22 cellular contexts compared by ENCODE assay signal in the genomic region with DNA sequence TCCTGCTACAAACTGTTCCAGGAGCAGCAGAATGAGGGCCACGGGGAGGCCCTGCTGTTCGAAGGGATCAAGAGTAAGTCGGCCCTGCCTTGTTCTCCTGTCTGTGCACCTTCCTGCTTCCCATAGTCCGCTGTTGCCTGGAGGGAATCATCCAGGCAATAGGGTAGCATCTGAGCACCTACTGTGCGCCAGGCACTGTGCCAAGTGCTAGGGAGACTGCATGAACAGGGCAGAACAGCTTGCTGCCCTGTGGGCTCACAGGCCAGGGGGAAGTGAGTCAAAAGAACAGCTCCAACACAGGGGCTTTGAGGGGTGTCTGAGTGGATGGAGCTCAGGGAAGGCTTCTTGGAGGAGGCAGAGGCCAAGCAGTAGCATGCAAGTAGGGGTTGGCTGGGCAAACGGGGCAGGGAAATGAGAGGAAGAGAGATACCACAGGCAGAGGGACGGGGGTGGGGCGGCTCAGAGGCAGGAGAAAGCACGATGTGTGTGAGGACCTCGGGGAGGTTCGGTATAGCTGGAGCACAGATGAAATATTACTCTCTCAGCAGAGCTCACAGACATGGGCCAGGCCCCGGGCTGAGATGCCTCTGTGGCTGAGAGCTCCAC. TPM values are rescaled to one million over a fixed set of nuclear protein-coding genes. Genes with fewer than 3 reads are reported as not detected.
DNase-seq lines count a peak whose midpoint lies in the region; ATAC-seq and TF ChIP-seq lines count a peak whose summit lies in the region.
"Had no signal": no experiment of that assay in that cellular context is flagged by ENCODE, and none has a peak within 500 bp of the region (broad histone marks: within the 10 kb centered on the region; RNA-seq: fewer than 3 reads in every experiment).

No MANE protein-coding gene starts in this region.

- H3K79me1 ChIP-seq in mesendoderm (ENCODE audit: low read length) = no peaks in the 10 kb centered on the region

- H3K4me3 ChIP-seq in GM23338 (no peak overlapping the region), mesendoderm (ENCODE audit: low read length) (no peak overlapping the region)
- H3K4me3 ChIP-seq: gastroesophageal sphincter, mucosa of descending colon, SJSA1 had no signal

- peak overlapping the region; percentile 59 for H2AFZ ChIP-seq in GM23338

- H3K4me1 ChIP-seq in GM23338 (ENCODE audit: insufficient read depth) = no peaks in the 10 kb centered on the region
- H3K4me1 ChIP-seq in mesendoderm (ENCODE audit: control insufficient read depth, low read depth, low read length) = no peaks in the 10 kb centered on the region
- H3K4me1 ChIP-seq: gastroesophageal sphincter, SJSA1 had no signal

- H3K4me2 ChIP-seq in GM23338 (no peak overlapping the region), mesendoderm (ENCODE audit: low read length) (no peak overlapping the region)

- H3K9me2 ChIP-seq in GM23338 (ENCODE audit: insufficient read depth) = no peaks in the 10 kb centered on the region

- no peak overlapping the region for H3K56ac ChIP-seq in mesendoderm (ENCODE audit: low read length)

- H2BK120ac ChIP-seq in mesendoderm (ENCODE audit: low read depth, low read length) = no peak overlapping the region

- ATAC-seq in GM23338 = no peak
- ATAC-seq: gastroesophageal sphincter, left lobe of liver, mucosa of descending colon had no signal

- no peak overlapping the region for H3K27ac ChIP-seq in GM23338 (ENCODE audit: low read depth)
- no peak overlapping the region for H3K27ac ChIP-seq in mesendoderm (ENCODE audit: low read depth, low read length)
- H3K27ac ChIP-seq: epithelial cell of prostate, gastroesophageal sphincter, HL-60, SJSA1 had no signal

- H3K4ac ChIP-seq in mesendoderm (ENCODE audit: low read depth, low read length) = no peak overlapping the region

- H2BK15ac ChIP-seq in mesendoderm (replicated peaks; ENCODE audit: low read depth) = no peak overlapping the region

- H3K79me2 ChIP-seq in GM23338 (replicated peaks; ENCODE audit: insufficient read depth) (no peaks in the 10 kb centered on the region), mesendoderm (ENCODE audit: control insufficient read depth, insufficient read depth, low read length) (no peaks in the 10 kb centered on the region)

- H3K27me3 Mint-ChIP-seq in CD14-positive monocyte (ENCODE audit: low read depth in 3 of 3) (peaks cover 0 to 3% (median 1%) of the 10 kb centered on the region in 3 donors), GM23338 (ENCODE audit: insufficient read depth, low read depth, poor library complexity) (peaks cover 10% of the 10 kb centered on the region), endothelial cell (ENCODE audit: unreplicated experiment) (peaks cover 6% of the 10 kb centered on the region)

- no peaks in the 10 kb centered on the region for H3F3A ChIP-seq in GM23338 (replicated peaks; ENCODE audit: low read depth)

- no peaks in the 10 kb centered on the region for H3K27me3 ChIP-seq in GM23338 (ENCODE audit: insufficient read depth)
- no peaks in the 10 kb centered on the region for H3K27me3 ChIP-seq in mesendoderm (ENCODE audit: insufficient read depth, low read length, poor library complexity)
- H3K27me3 ChIP-seq: SJSA1 had no signal

- no peak overlapping the region for H2AK5ac ChIP-seq in mesendoderm (ENCODE audit: low read length)

- H3K27ac Mint-ChIP-seq in CD14-positive monocyte (peak overlapping the region in 6 of 7 donors; percentile 26 to 89 (median 59)), GM23338 (no peak overlapping the region), endothelial cell (ENCODE audit: unreplicated experiment) (no peak overlapping the region)
- H3K27ac Mint-ChIP-seq: brain, type B pancreatic cell had no signal

- no peak for DNase-seq in CD14-positive monocyte (ENCODE audit: low spot score)
- no peak for DNase-seq in GM23338 (ENCODE audit: low spot score)
- DNase-seq in activated T-cell treated with anti-CD3 and anti-CD28 coated beads, Interleukin-2, amount 50 U/mL, for 48 hours = peak; percentile 26 to 27
- DNase-seq in mesendoderm = no peak
- DNase-seq in middle frontal gyrus (ENCODE audit: extremely low spot score, low spot score) = no peak
- DNase-seq in endothelial cell (ENCODE audit: low spot score) = no peak
- DNase-seq in RPMI8226 = no peak
- no peak for DNase-seq in NCI-H748 (lab: John Stamatoyannopoulos, UW; ENCODE audit: unreplicated experiment)
- DNase-seq: activated gamma-delta T cell, AML-193, cortex of kidney, mucosa of descending colon, NCI-H1092, NCI-H526 had no signal

- H4K20me1 ChIP-seq in GM23338 (replicated peaks; ENCODE audit: insufficient read depth) = no peaks in the 10 kb centered on the region; the same call in 1 of the 2 replicates

- H3K4me1 Mint-ChIP-seq in CD14-positive monocyte (peaks cover 1% of the 10 kb centered on the region), GM23338 (peaks cover 7% of the 10 kb centered on the region; the same call in 2 of the 3 replicates), endothelial cell (ENCODE audit: unreplicated experiment) (no peaks in the 10 kb centered on the region)
- H3K4me1 Mint-ChIP-seq: brain had no signal

- H3K9me3 Mint-ChIP-seq in CD14-positive monocyte (no peaks in the 10 kb centered on the region), GM23338 (no peaks in the 10 kb centered on the region; the same call in 2 of the 3 replicates), endothelial cell (ENCODE audit: unreplicated experiment) (no peaks in the 10 kb centered on the region)
- H3K9me3 Mint-ChIP-seq: type B pancreatic cell had no signal

- H3K36me3 Mint-ChIP-seq in CD14-positive monocyte (peaks cover 81 to 95% of the 10 kb centered on the region in 2 donors), GM23338 (ENCODE audit: low read depth) (no peaks in the 10 kb centered on the region), endothelial cell (ENCODE audit: low read depth, unreplicated experiment) (no peaks in the 10 kb centered on the region)
- H3K36me3 Mint-ChIP-seq: brain, type B pancreatic cell had no signal

- WGBS in mesendoderm (ENCODE audit: extremely low coverage, insufficient coverage, low lambda C conversion rate) = no CpG with 5 or more reads among the region's 12 CpGs

- no peak overlapping the region for H4K5ac ChIP-seq in mesendoderm (ENCODE audit: low read length)

- no peak overlapping the region for H3K9ac ChIP-seq in mesendoderm (ENCODE audit: low read length)

- intact Hi-C loops in CD14-positive monocyte (cut with micrococcal nuclease) = no loop called here

- H3K4me3 Mint-ChIP-seq in CD14-positive monocyte (no peak overlapping the region), GM23338 (no peak overlapping the region), endothelial cell (ENCODE audit: unreplicated experiment) (no peak overlapping the region)
- H3K4me3 Mint-ChIP-seq: brain, type B pancreatic cell had no signal

- H3K23ac ChIP-seq in mesendoderm (ENCODE audit: low read length) = peak overlapping the region; percentile 48

- H2BK5ac ChIP-seq in mesendoderm (ENCODE audit: low read length) = no peak overlapping the region

- H3K36me3 ChIP-seq in GM23338 (ENCODE audit: insufficient read depth) (no peaks in the 10 kb centered on the region), mesendoderm (ENCODE audit: control insufficient read depth, insufficient read depth, low read length) (no peaks in the 10 kb centered on the region)
- H3K36me3 ChIP-seq: gastroesophageal sphincter, SJSA1 had no signal

- no peak overlapping the region for H3K18ac ChIP-seq in mesendoderm (ENCODE audit: low read length)

- H4K8ac ChIP-seq in mesendoderm (ENCODE audit: low read depth, low read length) = no peak overlapping the region

- TF ChIP-seq CTCF in CD14-positive monocyte (IDR thresholded peaks at IDR 0.05) (no peak), GM23338 (conservative IDR thresholded peaks at IDR 0.05; ENCODE audit: low read depth in 2 of 2) (no peak), endothelial cell (IDR thresholded peaks at IDR 0.05; ENCODE audit: unreplicated experiment) (no peak)

TF ChIP-seq in GM23338, 12 proteins besides CTCF, POLR2A, EP300 and RAD21 (continues in another document):
- TF ChIP-seq JUNB (IDR thresholded peaks at IDR 0.05; ENCODE audit: unreplicated experiment) = no peak
- TF ChIP-seq CREB1 (CRISPR knock-in tag; IDR thresholded peaks at IDR 0.05; ENCODE audit: low read depth) = no peak

RNA-seq across cellular contexts. Expression of a gene that starts 15.5 kb away (rescaled TPM):
- polyA plus RNA-seq in CD14-positive monocyte (under 1 TPM; 0.66 to 0.78 TPM), GM23338 (2016; fragmentation: Nextera tagmentation; extraction: Ambion mirVana) (not detected in 2 replicates)
- not detected in 2 replicates for total RNA-seq in GM23338 (2014; rRNA removed; shearing (Covaris generic))
- polyA plus RNA-seq in mesendoderm (2013, experiment 1 of 2) = not detected
- polyA plus RNA-seq in mesendoderm (2013, experiment 2 of 2) = 0.03 TPM
- not detected for total RNA-seq in endothelial cell (ENCODE audit: unreplicated experiment)
- total RNA-seq: gastroesophageal sphincter, left lobe of liver, mucosa of descending colon, osteoblast, SJSA1 had no signal

RNA-seq across cellular contexts. Expression of a gene that starts 48.5 kb away (rescaled TPM):
- polyA plus RNA-seq in CD14-positive monocyte (100 to 1,000 TPM; 160 to 164 TPM), GM23338 (2016; fragmentation: Nextera tagmentation; extraction: Ambion mirVana) (0.45 TPM in 1 of 2 replicates, not detected in the other)
- 0.08 and 0.52 TPM in 2 replicates for total RNA-seq in GM23338 (2014; rRNA removed; shearing (Covaris generic))
- polyA plus RNA-seq in mesendoderm (2013, experiment 1 of 2) = 0.13 TPM
- 0.07 TPM for polyA plus RNA-seq in mesendoderm (2013, experiment 2 of 2)
- not detected for total RNA-seq in endothelial cell (ENCODE audit: unreplicated experiment)
- total RNA-seq: osteoblast, SJSA1 had no signal

Comparison
In these comparisons a context has a peak if more than half of its experiments do, and no peak if none do; other contexts are left out.
1. DNase-seq: peak in activated T-cell treated with anti-CD3 and anti-CD28 coated beads, Interleukin-2, amount 50 U/mL, for 48 hours (2 of 2); none in CD14-positive monocyte (single experiment), GM23338 (single experiment), mesendoderm (single experiment), middle frontal gyrus (single experiment), endothelial cell (single experiment), RPMI8226 (single experiment) and NCI-H748 (single experiment).
2. H3K27ac Mint-ChIP-seq: peak in CD14-positive monocyte (6 of 7); none in GM23338 (single experiment) and endothelial cell (single experiment).